20 cellular contexts compared by ENCODE assay signal in genomic region chr2:176763111-176763510, GRCh38.
A peak's percentile ranks its signal among the peaks of the same experiment; 100 is the strongest.
DNase-seq lines count a peak whose midpoint lies in the region; ATAC-seq and TF ChIP-seq lines count a peak whose summit lies in the region.
"Had no signal": no experiment of that assay in that cellular context is flagged by ENCODE, and none has a peak within 500 bp of the region (broad histone marks: within the 10 kb centered on the region; RNA-seq: fewer than 3 reads in every experiment).

No MANE protein-coding gene starts in this region.

- no peaks in the 10 kb centered on the region for H3F3A ChIP-seq in GM23248 (ENCODE audit: insufficient read depth)

- H3K9me3 ChIP-seq in A673 (ENCODE audit: low read depth, low read length, poor library complexity, severe bottlenecking) (no peaks in the 10 kb centered on the region), GM23248 (ENCODE audit: low read depth) (no peaks in the 10 kb centered on the region), iPS-18a (ENCODE audit: control insufficient read depth, low read depth, low read length) (no peaks in the 10 kb centered on the region)
- H3K9me3 ChIP-seq: A549, SK-N-SH had no signal

- no peaks in the 10 kb centered on the region for H3K36me3 Mint-ChIP-seq in activated CD4-positive, alpha-beta T cell treated with anti-CD3 and anti-CD28 coated beads, Interleukin-2, amount 10 ng/mL, durations not matched to agents 7 days and 5 days (ENCODE audit: low read depth)

- H3K9me2 ChIP-seq in GM23248 (ENCODE audit: insufficient read depth), result no peaks in the 10 kb centered on the region
- H3K9me2 ChIP-seq: SK-N-SH had no signal

- DNase-seq in A673 (ENCODE audit: low spot score) (no peak), GM23248 (peak; percentile 12), NCI-H69 (lab: John Stamatoyannopoulos, UW) (peak; percentile 12), OCI-M2 (lab: John Stamatoyannopoulos, UW; ENCODE audit: unreplicated experiment) (no peak)
- no peak for DNase-seq in activated CD4-positive, alpha-beta T cell treated with anti-CD3 and anti-CD28 coated beads, Interleukin-2, amount 10 ng/mL, durations not matched to agents 7 days and 5 days
- DNase-seq: AML-193; DMS 273 treated with DMSO at 0.1 percent for 48 hours; DND-41; GOT3; NCI-H1105 treated with DMSO at 0.1 percent for 48 hours; NCI-H187; NK-92 treated with Interleukin-12 subunit alpha and Interleukin-12 subunit beta, amount 100 ng/mL, for 24 hours; SK-N-SH; T-helper 1 cell had no signal

- H3K9ac ChIP-seq in GM23248 (no peak overlapping the region), iPS-18a (ENCODE audit: low read length) (no peak overlapping the region)
- H3K9ac ChIP-seq: SK-N-SH had no signal

- CTCF ChIA-PET in A673 (lab: Charles Lee), result no interaction called here
- CTCF ChIA-PET in activated CD4-positive, alpha-beta T cell treated with anti-CD3 and anti-CD28 coated beads, Interleukin-2, amount 10 ng/mL, durations not matched to agents 7 days and 5 days (lab: Charles Lee), result no interaction called here

- BruUV-seq in A673 (replicated peaks; lab: Mats Ljungman, UMichigan), result no TSS peak

- H4K20me1 ChIP-seq in GM23248 (ENCODE audit: insufficient read depth), result no peaks in the 10 kb centered on the region

- H3K4me3 ChIP-seq in A673 (ENCODE audit: low read depth, low read length, poor library complexity, severe bottlenecking) (no peak overlapping the region), GM23248 (no peak overlapping the region), iPS-18a (ENCODE audit: low read length) (no peak overlapping the region)
- H3K4me3 ChIP-seq: A549, K562 had no signal

- H3K36me3 ChIP-seq in A673 (ENCODE audit: insufficient read depth, low read length, poor library complexity, severe bottlenecking), result no peaks in the 10 kb centered on the region
- no peaks in the 10 kb centered on the region for H3K36me3 ChIP-seq in GM23248 (ENCODE audit: low read depth)
- no peaks in the 10 kb centered on the region for H3K36me3 ChIP-seq in iPS-18a (ENCODE audit: control insufficient read depth, low read depth, low read length)

- POLR2A ChIA-PET in A673 (lab: Charles Lee; ENCODE audit: low non-redundant PET), result no interaction called here
- POLR2A ChIA-PET in activated CD4-positive, alpha-beta T cell treated with anti-CD3 and anti-CD28 coated beads, Interleukin-2, amount 10 ng/mL, durations not matched to agents 7 days and 5 days (lab: Charles Lee), result no interaction called here

- H3K27me3 ChIP-seq in A673 (replicated peaks; ENCODE audit: insufficient read depth, low read depth, low read length, poor library complexity) (no peaks in the 10 kb centered on the region), GM23248 (replicated peaks; ENCODE audit: insufficient read depth) (no peaks in the 10 kb centered on the region), iPS-18a (ENCODE audit: control insufficient read depth, insufficient read depth, low read length) (no peaks in the 10 kb centered on the region)

- peak overlapping the region; percentile 7 for H3K27ac ChIP-seq in A673 (ENCODE audit: low read depth, low read length, poor library complexity, severe bottlenecking)
- H3K27ac ChIP-seq in GM23248, result no peak overlapping the region
- H3K27ac ChIP-seq in iPS-18a (ENCODE audit: low read length), result peak overlapping the region; percentile 34
- H3K27ac ChIP-seq: A549, C4-2B had no signal

- no peaks in the 10 kb centered on the region for H3K4me1 Mint-ChIP-seq in activated CD4-positive, alpha-beta T cell treated with anti-CD3 and anti-CD28 coated beads, Interleukin-2, amount 10 ng/mL, durations not matched to agents 7 days and 5 days

- H3K27me3 Mint-ChIP-seq in activated CD4-positive, alpha-beta T cell treated with anti-CD3 and anti-CD28 coated beads, Interleukin-2, amount 10 ng/mL, durations not matched to agents 7 days and 5 days, result peaks cover 29% of the 10 kb centered on the region

- H3K79me2 ChIP-seq in GM23248 (ENCODE audit: insufficient read depth), result no peaks in the 10 kb centered on the region

- H3K4me1 ChIP-seq in A673 (ENCODE audit: insufficient read depth, low read length, poor library complexity, severe bottlenecking) (peaks cover 38% of the 10 kb centered on the region), GM23248 (ENCODE audit: insufficient read depth) (peaks cover 15% of the 10 kb centered on the region), iPS-18a (ENCODE audit: control insufficient read depth, low read depth, low read length) (peaks cover 43% of the 10 kb centered on the region)
- H3K4me1 ChIP-seq: A549 had no signal

- TF ChIP-seq CTCF in A673 (conservative IDR thresholded peaks at IDR 0.05; ENCODE audit: low read depth, low read length), result no peak

- no peaks in the 10 kb centered on the region for H3K9me3 Mint-ChIP-seq in activated CD4-positive, alpha-beta T cell treated with anti-CD3 and anti-CD28 coated beads, Interleukin-2, amount 10 ng/mL, durations not matched to agents 7 days and 5 days

- no peak overlapping the region for H2AFZ ChIP-seq in GM23248

- ATAC-seq in GM21825 (IDR thresholded peaks at IDR 0.05; ENCODE audit: unreplicated experiment) (no peak), GM21515 (IDR thresholded peaks at IDR 0.05; ENCODE audit: unreplicated experiment) (no peak)
- ATAC-seq: A549, K562 had no signal

- intact Hi-C loops in A673 (cut with micrococcal nuclease; ENCODE audit: unreplicated experiment), result no loop called here

- H3K4me2 ChIP-seq in GM23248 (ENCODE audit: unreplicated experiment), result peak overlapping the region; percentile 7
- H3K4me2 ChIP-seq: A549, SK-N-SH had no signal

- no peak overlapping the region for H3K27ac Mint-ChIP-seq in activated CD4-positive, alpha-beta T cell treated with anti-CD3 and anti-CD28 coated beads, Interleukin-2, amount 10 ng/mL, durations not matched to agents 7 days and 5 days

- in situ Hi-C loops in GM23248 (cut with MboI), result no loop called here

- no peak overlapping the region for H3K4me3 Mint-ChIP-seq in activated CD4-positive, alpha-beta T cell treated with anti-CD3 and anti-CD28 coated beads, Interleukin-2, amount 10 ng/mL, durations not matched to agents 7 days and 5 days

- 15 to 23% methylated on average over 2 of the region's 2 CpGs for WGBS in GM23248 (ENCODE audit: low coverage in 1 of 2, low lambda C conversion rate in 2 of 2, missing lambda C conversion rate in 2 of 2), 2 experiments

Comparison
In these comparisons a context has a peak if more than half of its experiments do, and no peak if none do; other contexts are left out.
1. DNase-seq: peak in GM23248 (single experiment) and NCI-H69 (single experiment); none in A673 (single experiment), activated CD4-positive, alpha-beta T cell treated with anti-CD3 and anti-CD28 coated beads, Interleukin-2, amount 10 ng/mL, durations not matched to agents 7 days and 5 days (single experiment) and OCI-M2 (single experiment).